ENCODE assay signal across 17 cellular contexts in genomic region chr9:77802512-77803293, GRCh38.
DNase-seq lines count a peak whose midpoint lies in the region; ATAC-seq, FAIRE-seq and TF ChIP-seq lines count a peak whose summit lies in the region.
"Had no signal": no experiment of that assay in that cellular context is flagged by ENCODE, and none has a peak within 500 bp of the region (broad histone marks: within the 10 kb centered on the region; RNA-seq: fewer than 3 reads in every experiment).

No MANE protein-coding gene starts in this region.

- H3K4me3 ChIP-seq in HEK293 (ENCODE audit: low read depth, low read length) = no peak overlapping the region
- H3K4me3 ChIP-seq in pancreas = no peak overlapping the region
- no peak overlapping the region for H3K4me3 ChIP-seq in suprapubic skin
- H3K4me3 ChIP-seq: GM12878, hepatocyte, right lobe of liver, stomach had no signal

- H3K27me3 ChIP-seq in pancreas (no peaks in the 10 kb centered on the region), suprapubic skin (no peaks in the 10 kb centered on the region)
- H3K27me3 ChIP-seq: hepatocyte, right lobe of liver, stomach had no signal

- H3K4me1 ChIP-seq in HEK293 (ENCODE audit: control insufficient read depth, insufficient read depth, low read length) (peaks cover 12% of the 10 kb centered on the region), pancreas (peaks cover 0 to 3% (median 0%) of the 10 kb centered on the region in 3 donors), suprapubic skin (peaks cover 33% of the 10 kb centered on the region)

- FAIRE-seq in pancreas (lab: Jason Lieb, UNC) = no peak
- FAIRE-seq: G401.6, GM12878, RCC 7860 had no signal

- TF ChIP-seq POLR2A in suprapubic skin (IDR thresholded peaks at IDR 0.05) = no peak

- no peak for TF ChIP-seq EP300 in suprapubic skin (IDR thresholded peaks at IDR 0.05)

- DNase-seq in NCI-H1930 (lab: John Stamatoyannopoulos, UW) (peak; percentile 14 to 26), SHP77 treated with DMSO at 0.1 percent for 48 hours (lab: John Stamatoyannopoulos, UW) (peak; percentile 40), pancreas (no peak), suprapubic skin (ENCODE audit: low spot score in 2 of 2) (no peak), NCI-H2171 (lab: John Stamatoyannopoulos, UW) (no peak)
- DNase-seq: activated naive CD4-positive, alpha-beta T cell treated with Interleukin-2 at 50 U/mL for 16 hours; anterior cingulate cortex; IMR-90; occipital lobe; right lobe of liver; stomach had no signal

- ATAC-seq in pancreas (peak in 3 of 4 donors; percentile 22 to 70 (median 45)), GM21619 (IDR thresholded peaks at IDR 0.05; ENCODE audit: unreplicated experiment) (no peak)
- ATAC-seq: GM12878, right lobe of liver had no signal

- CTCF ChIA-PET in HEK293 (lab: Yijun Ruan, JAX) = interaction anchor here (0.5 to 1.2 kb wide), 6 partner anchors 8 to 730 kb away, joined by 3 to 4 read pairs (median 4); no protein-coding TSS in a partner anchor

- TF ChIP-seq CTCF in HEK293 (tag by site-specific recombination; IDR thresholded peaks at IDR 0.05) = no peak
- no peak for TF ChIP-seq CTCF in pancreas (IDR thresholded peaks at IDR 0.05)
- no peak for TF ChIP-seq CTCF in suprapubic skin (IDR thresholded peaks at IDR 0.05)

- POLR2A ChIA-PET in HEK293 (lab: Yijun Ruan, JAX) = no interaction called here

- H3K27ac ChIP-seq in HEK293 (ENCODE audit: extremely low read depth, low read depth, low read length) = no peak overlapping the region
- no peak overlapping the region for H3K27ac ChIP-seq in pancreas
- no peak overlapping the region for H3K27ac ChIP-seq in suprapubic skin
- H3K27ac ChIP-seq: hepatocyte, right lobe of liver, stomach had no signal

- intact Hi-C loops in pancreas (cut with DNase I) = no loop called here

- H3K36me3 ChIP-seq in HEK293 (ENCODE audit: control insufficient read depth in 2 of 2, insufficient read depth in 1 of 2, low read length in 2 of 2) = no peaks in the 10 kb centered on the region
- no peaks in the 10 kb centered on the region for H3K36me3 ChIP-seq in pancreas
- H3K36me3 ChIP-seq in suprapubic skin = no peaks in the 10 kb centered on the region
- H3K36me3 ChIP-seq: right lobe of liver had no signal

- WGBS in pancreas, 2 donors = 76 to 83% methylated on average over 7 of the region's 7 CpGs
- 91% methylated on average over 7 of the region's 7 CpGs for WGBS in suprapubic skin

- H3K9me3 ChIP-seq in HEK293 (ENCODE audit: control insufficient read depth, insufficient read depth, low read depth, low read length) (no peaks in the 10 kb centered on the region), pancreas (no peaks in the 10 kb centered on the region), suprapubic skin (no peaks in the 10 kb centered on the region)
- H3K9me3 ChIP-seq: right lobe of liver, stomach had no signal

TF ChIP-seq in HEK293, 187 proteins besides CTCF, POLR2A, EP300 and RAD21 (continues in another document):
- TF ChIP-seq ZBTB7A (tag by site-specific recombination; IDR thresholded peaks at IDR 0.05; ENCODE audit: low read depth) (no peak), SCRT2 (tag by site-specific recombination; IDR thresholded peaks at IDR 0.05) (peak; percentile 32; the same call in 1 of the 2 replicates), ZXDB (tag by site-specific recombination; IDR thresholded peaks at IDR 0.05) (no peak), ZNF639 (tag by site-specific recombination; IDR thresholded peaks at IDR 0.05) (no peak), FEZF1 (tag by site-specific recombination; IDR thresholded peaks at IDR 0.05) (peak; percentile 36), YY1 (tag by site-specific recombination; IDR thresholded peaks at IDR 0.05) (no peak), MYNN (tag by site-specific recombination; IDR thresholded peaks at IDR 0.05; ENCODE audit: borderline replicate concordance) (no peak), ZNF341 (tag by site-specific recombination; IDR thresholded peaks at IDR 0.05; ENCODE audit: low read depth) (0 out of 2 replicates have a peak, but pooled peaks have one; percentile 22), ZNF843 (tag by site-specific recombination; IDR thresholded peaks at IDR 0.05) (no peak), ZIC2 (tag by site-specific recombination; IDR thresholded peaks at IDR 0.05) (peak; percentile 87), ZNF658 (tag by site-specific recombination; IDR thresholded peaks at IDR 0.05) (no peak), PRDM2 (tag by site-specific recombination; IDR thresholded peaks at IDR 0.05; ENCODE audit: borderline replicate concordance) (no peak), ZNF423 (tag by site-specific recombination; IDR thresholded peaks at IDR 0.05) (no peak), ZFP41 (tag by site-specific recombination; IDR thresholded peaks at IDR 0.05; ENCODE audit: borderline replicate concordance) (no peak), ZNF692 (tag by site-specific recombination; IDR thresholded peaks at IDR 0.05) (no peak), ZNF501 (tag by site-specific recombination; IDR thresholded peaks at IDR 0.05) (no peak), ZNF580 (tag by site-specific recombination; IDR thresholded peaks at IDR 0.05) (no peak)

Comparison
In these comparisons a context has a peak if more than half of its experiments do, and no peak if none do; other contexts are left out.
1. DNase-seq: peak in NCI-H1930 (2 of 2) and SHP77 treated with DMSO at 0.1 percent for 48 hours (single experiment); none in pancreas (0 of 6), suprapubic skin (0 of 2) and NCI-H2171 (single experiment).